14 cellular contexts compared by ENCODE assay signal in the genomic region with DNA sequence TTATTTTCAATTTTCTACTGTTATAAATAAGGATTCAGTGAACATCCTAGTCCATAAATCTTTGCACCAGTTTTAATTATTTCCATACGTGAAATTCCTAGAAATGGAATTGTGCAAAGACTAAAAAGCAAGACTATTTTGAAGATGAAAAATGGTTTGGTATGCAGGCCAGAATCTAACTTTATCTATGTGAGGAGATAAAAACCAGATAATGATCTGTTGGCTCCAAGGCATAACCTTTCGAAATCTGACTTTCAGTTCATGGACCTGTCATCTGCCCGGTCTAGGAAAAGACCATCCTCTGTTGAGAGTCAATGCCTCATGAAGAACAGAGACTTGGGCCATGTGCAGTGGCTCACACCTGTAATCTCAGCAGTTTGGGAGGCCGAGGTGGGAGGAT.
DNase-seq lines count a peak whose midpoint lies in the region; ATAC-seq and TF ChIP-seq lines count a peak whose summit lies in the region.
"Had no signal": no experiment of that assay in that cellular context is flagged by ENCODE, and none has a peak within 500 bp of the region (broad histone marks: within the 10 kb centered on the region; RNA-seq: fewer than 3 reads in every experiment).

No MANE protein-coding gene starts in this region.

- peaks cover 4% of the 10 kb centered on the region for H3K9me3 Mint-ChIP-seq in activated naive CD8-positive, alpha-beta T cell treated with anti-CD3 and anti-CD28 coated beads for 36 hours
- H3K9me3 Mint-ChIP-seq: GM23338 had no signal

- DNase-seq in EH (ENCODE audit: low read depth): peak; percentile 6
- DNase-seq in fibroblast of the aortic adventitia (ENCODE audit: low read depth): peak; percentile 47
- no peak for DNase-seq in GDM1 (lab: John Stamatoyannopoulos, UW)
- DNase-seq in head of caudate nucleus: no peak
- DNase-seq in activated naive CD8-positive, alpha-beta T cell treated with anti-CD3 and anti-CD28 coated beads for 36 hours: no peak
- DNase-seq: AML-193; CD4-positive, alpha-beta memory T cell; DMS153; DMS79; HCEC 1CT had no signal

- no peak; the same call in 2 of the 3 replicates for ATAC-seq in SK-N-SH treated with all-trans-retinoic acid at 6 μM for 48 hours
- ATAC-seq: GM23338 had no signal

- H3K4me1 Mint-ChIP-seq in activated naive CD8-positive, alpha-beta T cell treated with anti-CD3 and anti-CD28 coated beads for 36 hours: no peaks in the 10 kb centered on the region
- H3K4me1 Mint-ChIP-seq: CD14-positive monocyte; CD4-positive, alpha-beta memory T cell; GM23338 had no signal

- intact Hi-C loops in head of caudate nucleus (cut with DNase I): no loop called here

- peaks cover 8% of the 10 kb centered on the region for H3K27me3 Mint-ChIP-seq in activated naive CD8-positive, alpha-beta T cell treated with anti-CD3 and anti-CD28 coated beads for 36 hours

- no peak overlapping the region for H3K4me3 ChIP-seq in fibroblast of the aortic adventitia (ENCODE audit: low read depth, low read length)
- H3K4me3 ChIP-seq: BLaER1, GM23338 had no signal

- no peaks in the 10 kb centered on the region for H3K36me3 Mint-ChIP-seq in activated naive CD8-positive, alpha-beta T cell treated with anti-CD3 and anti-CD28 coated beads for 36 hours
- H3K36me3 Mint-ChIP-seq: CD14-positive monocyte; CD4-positive, alpha-beta memory T cell had no signal

- no peak for TF ChIP-seq CTCF in fibroblast of the aortic adventitia (IDR thresholded peaks at IDR 0.05; ENCODE audit: insufficient read depth, low read length)

- H3K27ac Mint-ChIP-seq in activated naive CD8-positive, alpha-beta T cell treated with anti-CD3 and anti-CD28 coated beads for 36 hours: no peak overlapping the region
- H3K27ac Mint-ChIP-seq: CD14-positive monocyte; CD4-positive, alpha-beta memory T cell; GM23338 had no signal

- no peak overlapping the region for H3K4me3 Mint-ChIP-seq in activated naive CD8-positive, alpha-beta T cell treated with anti-CD3 and anti-CD28 coated beads for 36 hours
- H3K4me3 Mint-ChIP-seq: CD14-positive monocyte; CD4-positive, alpha-beta memory T cell; GM23338 had no signal

TF ChIP-seq in SK-N-SH treated with all-trans-retinoic acid at 6 μM for 48 hours, 23 proteins besides CTCF, POLR2A, EP300 and RAD21:
- TF ChIP-seq ISL1 (CRISPR knock-in tag; IDR thresholded peaks at IDR 0.05) (no peak), RARB (CRISPR knock-in tag; IDR thresholded peaks at IDR 0.05) (no peak), ZFP30 (CRISPR knock-in tag; IDR thresholded peaks at IDR 0.05) (no peak), ZC3H10 (CRISPR knock-in tag; IDR thresholded peaks at IDR 0.05) (no peak), TOX (CRISPR knock-in tag; IDR thresholded peaks at IDR 0.05; ENCODE audit: borderline replicate concordance) (peak; percentile 44; the same call in 1 of the 2 replicates), ZFP3 (CRISPR knock-in tag; IDR thresholded peaks at IDR 0.05) (no peak)

Comparison
In these comparisons a context has a peak if more than half of its experiments do, and no peak if none do; other contexts are left out.
1. DNase-seq: peak in EH (single experiment) and fibroblast of the aortic adventitia (single experiment); none in GDM1 (single experiment), head of caudate nucleus (0 of 42) and activated naive CD8-positive, alpha-beta T cell treated with anti-CD3 and anti-CD28 coated beads for 36 hours (single experiment).